1 cellular context compared by ENCODE assay signal in genomic region chr1:174998569-174999215, GRCh38.
TF ChIP-seq lines count a peak whose summit lies in the region.

No MANE protein-coding gene starts in this region.

TF ChIP-seq in H1, 55 proteins besides CTCF, POLR2A, EP300 and RAD21 (continued from another document):
- TF ChIP-seq CHD7 (IDR thresholded peaks at IDR 0.05; ENCODE audit: insufficient replicate concordance, low read length) (no peak), SIN3A (conservative IDR thresholded peaks at IDR 0.05 in 1 of 2, IDR thresholded peaks at IDR 0.05 in 1 of 2; ENCODE audit: low read depth in 1 of 2, low read length in 2 of 2) (no peak), CHD1 (IDR thresholded peaks at IDR 0.05; ENCODE audit: low read depth, low read length) (peak; percentile 42; the same call in 1 of the 2 replicates), SP4 (IDR thresholded peaks at IDR 0.05; ENCODE audit: low read length) (no peak), HDAC2 (IDR thresholded peaks at IDR 0.05; ENCODE audit: borderline replicate concordance in 1 of 2, low read depth in 2 of 2, low read length in 2 of 2) (peak in 1 of 2 experiments; percentile 89; a peak in 1 of 4 replicates), KDM5A (IDR thresholded peaks at IDR 0.05; ENCODE audit: low read length) (0 out of 2 replicates have a peak, but pooled peaks have one; percentile 14), SIX5 (IDR thresholded peaks at IDR 0.05; ENCODE audit: low read depth, low read length) (no peak), E2F6 (IDR thresholded peaks at IDR 0.05) (no peak), TAF1 (IDR thresholded peaks at IDR 0.05; ENCODE audit: low read depth, low read length) (no peak), KDM4A (IDR thresholded peaks at IDR 0.05; ENCODE audit: low read depth, low read length, severe bottlenecking) (no peak), RBBP5 (IDR thresholded peaks at IDR 0.05; ENCODE audit: borderline replicate concordance, low read depth, low read length) (no peak), NRF1 (IDR thresholded peaks at IDR 0.05; ENCODE audit: low read depth, low read length) (no peak), JUN (IDR thresholded peaks at IDR 0.05; ENCODE audit: low read depth, low read length) (no peak)
- TF ChIP-seq, protein P1, sequence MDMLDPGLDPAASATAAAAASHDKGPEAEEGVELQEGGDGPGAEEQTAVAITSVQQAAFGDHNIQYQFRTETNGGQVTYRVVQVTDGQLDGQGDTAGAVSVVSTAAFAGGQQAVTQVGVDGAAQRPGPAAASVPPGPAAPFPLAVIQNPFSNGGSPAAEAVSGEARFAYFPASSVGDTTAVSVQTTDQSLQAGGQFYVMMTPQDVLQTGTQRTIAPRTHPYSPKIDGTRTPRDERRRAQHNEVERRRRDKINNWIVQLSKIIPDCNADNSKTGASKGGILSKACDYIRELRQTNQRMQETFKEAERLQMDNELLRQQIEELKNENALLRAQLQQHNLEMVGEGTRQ (IDR thresholded peaks at IDR 0.05; ENCODE audit: low read length) = no peak
